8 cellular contexts compared by ENCODE assay signal in the genomic region with DNA sequence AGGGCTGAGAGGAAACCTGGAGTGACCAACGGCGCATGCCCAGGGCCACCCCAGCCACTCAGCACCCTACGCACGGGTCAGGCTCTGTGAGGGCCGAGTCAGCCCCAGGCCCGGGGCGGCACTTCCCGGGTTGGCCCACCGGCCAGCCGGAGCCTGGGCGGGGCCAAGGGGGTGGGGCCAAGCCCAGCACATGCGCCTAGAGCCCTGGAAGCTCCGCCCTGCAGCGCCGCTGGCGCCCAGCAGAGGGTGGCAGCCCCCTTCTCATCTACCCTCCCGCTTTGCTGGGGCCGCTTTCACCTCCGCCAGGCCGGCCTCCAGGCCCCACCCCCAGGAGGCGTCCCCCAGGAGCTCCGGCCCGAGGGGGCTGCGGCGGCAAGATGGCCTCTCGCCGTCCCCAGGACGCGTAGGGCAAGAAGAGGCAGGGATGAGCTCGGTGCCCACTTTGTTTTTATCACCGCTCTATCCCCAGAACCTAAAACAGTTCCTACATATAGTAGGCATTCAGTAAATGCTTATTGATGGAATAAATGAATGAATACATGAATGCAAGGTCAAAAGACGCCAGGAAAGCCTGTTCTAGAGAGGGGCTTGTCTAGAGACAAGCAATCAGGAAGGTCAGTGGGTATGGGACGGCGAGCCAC. TPM values are rescaled to one million over a fixed set of nuclear protein-coding genes. Genes with fewer than 3 reads are reported as not detected.
DNase-seq lines count a peak whose midpoint lies in the region; ATAC-seq lines count a peak whose summit lies in the region.

No MANE protein-coding gene starts in this region.

- H3K27ac ChIP-seq in CD4-positive, alpha-beta memory T cell (ENCODE audit: low read depth, low read length) = peak overlapping the region; percentile 53

- peaks cover 23 to 62% (median 33%) of the 10 kb centered on the region in 4 donors for H3K4me1 Mint-ChIP-seq in CD4-positive, alpha-beta memory T cell
- peaks cover 64% of the 10 kb centered on the region for H3K4me1 Mint-ChIP-seq in activated CD8-positive, alpha-beta T cell treated with anti-CD3 and anti-CD28 coated beads, Interleukin-2, amount 10 ng/mL, durations not matched to agents 7 days and 5 days (ENCODE audit: low read depth)

- H3K36me3 ChIP-seq in CD4-positive, alpha-beta memory T cell (ENCODE audit: insufficient read depth, low read length) = no peaks in the 10 kb centered on the region

- no peaks in the 10 kb centered on the region for H3K36me3 Mint-ChIP-seq in CD4-positive, alpha-beta memory T cell
- no peaks in the 10 kb centered on the region for H3K36me3 Mint-ChIP-seq in activated CD8-positive, alpha-beta T cell treated with anti-CD3 and anti-CD28 coated beads, Interleukin-2, amount 10 ng/mL, durations not matched to agents 7 days and 5 days (ENCODE audit: low read depth)

- H3K27me3 ChIP-seq in CD4-positive, alpha-beta memory T cell (ENCODE audit: insufficient read depth, low read length) = no peaks in the 10 kb centered on the region

- intact Hi-C loops in CD4-positive, alpha-beta memory T cell (cut with micrococcal nuclease) = loop anchor here (1.0 to 10.0 kb wide), 5 partner anchors 9 to 386 kb away; partner anchors contain the start of gene MYO18A

- DNase-seq in CD4-positive, alpha-beta memory T cell = peak; percentile 88 to 91 (median 89)
- DNase-seq in NCI-H82 treated with DMSO at 0.1 percent for 48 hours (lab: John Stamatoyannopoulos, UW; ENCODE audit: unreplicated experiment) (peak; percentile 91), medulla oblongata (ENCODE audit: extremely low spot score) (peak; percentile 96)
- peak; percentile 95 for DNase-seq in activated CD8-positive, alpha-beta T cell treated with anti-CD3 and anti-CD28 coated beads, Interleukin-2, amount 10 ng/mL, durations not matched to agents 7 days and 5 days
- DNase-seq in effector CD4-positive, alpha-beta T cell = peak; percentile 87
- DNase-seq in stimulated activated CD4-positive, alpha-beta T cell treated with anti-CD3 and anti-CD28 coated beads, TNF-alpha, amount 100 ng/mL, for 48 hours (ENCODE audit: low read depth in 3 of 3) = peak; percentile 82 to 90 (median 84)

- CTCF ChIA-PET in CD4-positive, alpha-beta memory T cell (lab: Charles Lee; ENCODE audit: partially characterized antibody) = interaction anchor here (0.6 to 17.1 kb wide), 19 partner anchors 10 to 221 kb away, joined by 3 to 465 read pairs (median 10); partner anchors contain the start of genes MYO18A and NUFIP2
- CTCF ChIA-PET in activated CD8-positive, alpha-beta T cell treated with anti-CD3 and anti-CD28 coated beads, Interleukin-2, amount 10 ng/mL, durations not matched to agents 7 days and 5 days (lab: Charles Lee) = interaction anchor here (0.7 to 20.1 kb wide), 38 partner anchors 8 to 468 kb away, joined by 3 to 414 read pairs (median 5); partner anchors contain the start of genes ANKRD13B, FAM222B, MYO18A and NUFIP2

- peak overlapping the region; percentile 68 to 84 (median 75) for H3K4me3 Mint-ChIP-seq in CD4-positive, alpha-beta memory T cell
- peak overlapping the region; percentile 72 for H3K4me3 Mint-ChIP-seq in activated CD8-positive, alpha-beta T cell treated with anti-CD3 and anti-CD28 coated beads, Interleukin-2, amount 10 ng/mL, durations not matched to agents 7 days and 5 days

- H3K27me3 Mint-ChIP-seq in CD4-positive, alpha-beta memory T cell = no peaks in the 10 kb centered on the region
- no peaks in the 10 kb centered on the region for H3K27me3 Mint-ChIP-seq in activated CD8-positive, alpha-beta T cell treated with anti-CD3 and anti-CD28 coated beads, Interleukin-2, amount 10 ng/mL, durations not matched to agents 7 days and 5 days (ENCODE audit: low read depth)

- POLR2A ChIA-PET in CD4-positive, alpha-beta memory T cell (lab: Charles Lee; ENCODE audit: partially characterized antibody) = interaction anchor here (0.6 to 4.2 kb wide), 12 partner anchors 10 to 419 kb away, joined by 3 to 70 read pairs (median 6); partner anchors contain the start of genes MYO18A and NUFIP2
- POLR2A ChIA-PET in activated CD8-positive, alpha-beta T cell treated with anti-CD3 and anti-CD28 coated beads, Interleukin-2, amount 10 ng/mL, durations not matched to agents 7 days and 5 days (lab: Charles Lee) = interaction anchor here (1.2 to 2.8 kb wide), 7 partner anchors 9 to 145 kb away, joined by 3 to 13 read pairs (median 8); partner anchors contain the start of genes MYO18A and NUFIP2

- peaks cover 27% of the 10 kb centered on the region for H3K4me1 ChIP-seq in CD4-positive, alpha-beta memory T cell (ENCODE audit: insufficient read depth, low read length)

- peak overlapping the region; percentile 66 to 92 (median 90) for H3K27ac Mint-ChIP-seq in CD4-positive, alpha-beta memory T cell
- peak overlapping the region; percentile 78 for H3K27ac Mint-ChIP-seq in activated CD8-positive, alpha-beta T cell treated with anti-CD3 and anti-CD28 coated beads, Interleukin-2, amount 10 ng/mL, durations not matched to agents 7 days and 5 days

- H3K9me3 Mint-ChIP-seq in CD4-positive, alpha-beta memory T cell = no peaks in the 10 kb centered on the region
- no peaks in the 10 kb centered on the region for H3K9me3 Mint-ChIP-seq in activated CD8-positive, alpha-beta T cell treated with anti-CD3 and anti-CD28 coated beads, Interleukin-2, amount 10 ng/mL, durations not matched to agents 7 days and 5 days (ENCODE audit: insufficient read depth)

- H3K9me3 ChIP-seq in CD4-positive, alpha-beta memory T cell (ENCODE audit: control insufficient read depth in 1 of 2, low read length in 2 of 2) = no peaks in the 10 kb centered on the region

- H3K4me3 ChIP-seq in CD4-positive, alpha-beta memory T cell (ENCODE audit: low read length in 2 of 2) = peak overlapping the region; percentile 41 to 42

- peak; percentile 77 for ATAC-seq in GM19395 (IDR thresholded peaks at IDR 0.05; ENCODE audit: unreplicated experiment)
- ATAC-seq in HG03558 (IDR thresholded peaks at IDR 0.05; ENCODE audit: extremely low read depth, unreplicated experiment) = peak; percentile 64
- peak; percentile 96 for ATAC-seq in activated CD8-positive, alpha-beta T cell treated with anti-CD3 and anti-CD28 coated beads, Interleukin-2, amount 10 ng/mL, durations not matched to agents 7 days and 5 days

RNA-seq across cellular contexts. Expression of gene MYO18A, which starts 31.3 kb away (rescaled TPM):
- total RNA-seq in CD4-positive, alpha-beta memory T cell = 100 to 1,000 TPM; 134 to 136 TPM
- 10 to 100 TPM in 1 of 2 donors, 1 to 10 TPM in 1; 6.0 to 44.9 TPM for polyA plus RNA-seq in CD4-positive, alpha-beta memory T cell
- 10 to 100 TPM; 53.4 to 53.8 TPM for total RNA-seq in activated CD8-positive, alpha-beta T cell treated with anti-CD3 and anti-CD28 coated beads, Interleukin-2, amount 10 ng/mL, durations not matched to agents 7 days and 5 days

Comparison
In these comparisons a context has a peak if more than half of its experiments do, and no peak if none do; other contexts are left out.
1. Peak in every context shown above with its lines: DNase-seq, ATAC-seq, H3K4me3 ChIP-seq and H3K27ac ChIP-seq.